ENCODE assay signal across 8 cellular contexts in genomic region chr22:38412435-38413084, GRCh38. TPM values are rescaled to one million over a fixed set of nuclear protein-coding genes. Genes with fewer than 3 reads are reported as not detected.
DNase-seq lines count a peak whose midpoint lies in the region; ATAC-seq and TF ChIP-seq lines count a peak whose summit lies in the region.

No MANE protein-coding gene starts in this region.

- no peaks in the 10 kb centered on the region for H3K9me3 ChIP-seq in prostate gland

- DNase-seq in HFFc6 = no peak
- DNase-seq in activated T-cell treated with anti-CD3 and anti-CD28 coated beads for 24 hours (ENCODE audit: low read depth) = peak; percentile 7
- DNase-seq in fibroblast of villous mesenchyme (ENCODE audit: low read depth) = no peak
- no peak for DNase-seq in prostate gland (ENCODE audit: low spot score)
- DNase-seq in EL = no peak

- H3K27me3 ChIP-seq in ACC112 (ENCODE audit: insufficient read depth, low read length) (no peaks in the 10 kb centered on the region), prostate gland (replicated peaks; ENCODE audit: insufficient read depth) (no peaks in the 10 kb centered on the region)

- TF ChIP-seq CTCF in HFFc6 (IDR thresholded peaks at IDR 0.05) (peak; percentile 84), fibroblast of villous mesenchyme (IDR thresholded peaks at IDR 0.05; ENCODE audit: insufficient read depth, low read depth, low read length) (peak; percentile 64), prostate gland (IDR thresholded peaks at IDR 0.05) (peak; percentile 51 to 67 (median 60))

- peaks cover 12% of the 10 kb centered on the region for H3K27me3 Mint-ChIP-seq in HFFc6 (ENCODE audit: insufficient read depth)

- no peaks in the 10 kb centered on the region; the same call in 1 of the 2 replicates for H3K9me3 Mint-ChIP-seq in HFFc6

- no peak for TF ChIP-seq POLR2A in prostate gland (IDR thresholded peaks at IDR 0.05)

- H3K36me3 Mint-ChIP-seq in HFFc6 (ENCODE audit: low read depth) = no peaks in the 10 kb centered on the region

- H3K27ac ChIP-seq in ACC112 (ENCODE audit: low read depth, low read length) = no peak overlapping the region
- no peak overlapping the region for H3K27ac ChIP-seq in prostate gland

- H3K36me3 ChIP-seq in ACC112 (ENCODE audit: insufficient read depth, low read length) (no peaks in the 10 kb centered on the region), prostate gland (no peaks in the 10 kb centered on the region)

- intact Hi-C loops in prostate gland (cut with DNase I) = loop anchor here (5.0 kb wide), 1 partner anchor 160 kb away; the partner anchor contains the start of gene DMC1

- H3K4me1 ChIP-seq in ACC112 (ENCODE audit: control insufficient read depth, insufficient read depth, low read length, unreplicated experiment) (peaks cover 3% of the 10 kb centered on the region), prostate gland (replicated peaks) (peaks cover 6% of the 10 kb centered on the region)

- H3K27ac Mint-ChIP-seq in HFFc6 = no peak overlapping the region

- H3K79me2 ChIP-seq in ACC112 (ENCODE audit: control insufficient read depth, insufficient read depth, low read length, unreplicated experiment) = no peaks in the 10 kb centered on the region

- WGBS in prostate gland = 15% methylated on average over 45 of the region's 45 CpGs

- H3K4me3 ChIP-seq in ACC112 (ENCODE audit: low read depth, low read length) (peak overlapping the region; percentile 59), fibroblast of villous mesenchyme (ENCODE audit: low read depth, low read length) (no peak overlapping the region), prostate gland (peak overlapping the region in 1 of 2 donors; percentile 11)

- no peak overlapping the region for H3K4me3 Mint-ChIP-seq in HFFc6

- ATAC-seq in HG02852 (IDR thresholded peaks at IDR 0.05; ENCODE audit: unreplicated experiment) (no peak), HG03039 (IDR thresholded peaks at IDR 0.05; ENCODE audit: unreplicated experiment) (no peak)

- peak overlapping the region; percentile 60 for H2AFZ ChIP-seq in ACC112 (ENCODE audit: low read length, unreplicated experiment)

- H3K4me1 Mint-ChIP-seq in HFFc6 (ENCODE audit: low read depth) = no peaks in the 10 kb centered on the region

RNA-seq across cellular contexts. Expression of gene KCNJ4, which starts 42.4 kb away (rescaled TPM):
- not detected for total RNA-seq in HFFc6 (2021; fragmentation: NEBNext Ultra II Directional; extraction: Animal tissue kit (Norgen Biotek cat#: 25700))
- total RNA-seq in fibroblast of villous mesenchyme (not detected in 2 replicates), prostate gland (1 to 10 TPM in 1 of 2 donors, not detected in 1; 3.2 TPM)

RNA-seq across cellular contexts. Expression of gene KDELR3, which starts 55.3 kb away (rescaled TPM):
- 100 to 1,000 TPM; 138 to 187 (median 172) TPM for total RNA-seq in HFFc6 (2021; fragmentation: NEBNext Ultra II Directional; extraction: Animal tissue kit (Norgen Biotek cat#: 25700))
- total RNA-seq in fibroblast of villous mesenchyme (125 and 139 TPM in 2 replicates), prostate gland (10 to 100 TPM; 13.8 to 25.4 TPM)
